Comparison of ENCODE assay signal across 22 cellular contexts in genomic region chr5:169344629-169345028, GRCh38. TPM values are rescaled to one million over a fixed set of nuclear protein-coding genes. Genes with fewer than 3 reads are reported as not detected.
DNase-seq lines count a peak whose midpoint lies in the region; ATAC-seq, FAIRE-seq and TF ChIP-seq lines count a peak whose summit lies in the region.
"Had no signal": no experiment of that assay in that cellular context is flagged by ENCODE, and none has a peak within 500 bp of the region (broad histone marks: within the 10 kb centered on the region; RNA-seq: fewer than 3 reads in every experiment).

No MANE protein-coding gene starts in this region.

- H3F3A ChIP-seq in GM23248 (ENCODE audit: insufficient read depth) = peaks cover 31% of the 10 kb centered on the region

- TF ChIP-seq CTCF in AG09309 (IDR thresholded peaks at IDR 0.05; ENCODE audit: control insufficient read depth, insufficient read depth, low read depth, low read length, missing control alignments) (no peak), chondrocyte (IDR thresholded peaks at IDR 0.05) (no peak)

- WGBS in GM23248 (ENCODE audit: low coverage in 1 of 2, low lambda C conversion rate in 2 of 2, missing lambda C conversion rate in 2 of 2), 2 experiments = 36 to 49% methylated on average over 3 of the region's 3 CpGs
- 58 to 80% (median 59%) methylated on average over 3 of the region's 3 CpGs for WGBS in small intestine, 3 donors

- peak overlapping the region; percentile 15 for H3K27ac Mint-ChIP-seq in chondrocyte (ENCODE audit: unreplicated experiment)
- H3K27ac Mint-ChIP-seq: CD8-positive, alpha-beta memory T cell; H9 had no signal

- no peaks in the 10 kb centered on the region for H3K9me3 Mint-ChIP-seq in chondrocyte (ENCODE audit: low read depth)
- H3K9me3 Mint-ChIP-seq: H9 had no signal

- no peak overlapping the region for H3K9ac ChIP-seq in GM23248
- H3K9ac ChIP-seq: BLaER1 had no signal

- peaks cover 16% of the 10 kb centered on the region for H3K4me1 Mint-ChIP-seq in chondrocyte (ENCODE audit: low read depth)
- H3K4me1 Mint-ChIP-seq: CD8-positive, alpha-beta memory T cell; H9 had no signal

- H4K20me1 ChIP-seq in GM23248 (ENCODE audit: insufficient read depth) = no peaks in the 10 kb centered on the region
- H4K20me1 ChIP-seq: BLaER1 had no signal

- no peaks in the 10 kb centered on the region for H3K36me3 Mint-ChIP-seq in chondrocyte (ENCODE audit: low read depth)
- H3K36me3 Mint-ChIP-seq: CD8-positive, alpha-beta memory T cell had no signal

- no peaks in the 10 kb centered on the region for H3K79me2 ChIP-seq in GM23248 (ENCODE audit: insufficient read depth)

- H3K4me3 ChIP-seq in AG09309 (ENCODE audit: control insufficient read depth, low read depth, low read length) (no peak overlapping the region), GM23248 (no peak overlapping the region), small intestine (ENCODE audit: low read depth in 1 of 2, low read length in 2 of 2) (no peak overlapping the region)
- H3K4me3 ChIP-seq: BLaER1, GM12878 had no signal

- H3K4me1 ChIP-seq in GM23248 (ENCODE audit: insufficient read depth) (peaks cover 34% of the 10 kb centered on the region), small intestine (ENCODE audit: control insufficient read depth in 2 of 2, insufficient read depth in 1 of 2, low read depth in 1 of 2, low read length in 1 of 2) (no peaks in the 10 kb centered on the region)
- H3K4me1 ChIP-seq: BLaER1 had no signal

- no peak overlapping the region for H3K4me3 Mint-ChIP-seq in chondrocyte (ENCODE audit: unreplicated experiment)
- H3K4me3 Mint-ChIP-seq: CD8-positive, alpha-beta memory T cell; H9 had no signal

- in situ Hi-C loops in GM23248 (cut with MboI) = no loop called here

- H3K27me3 Mint-ChIP-seq in chondrocyte (ENCODE audit: low read depth) = peaks cover 3% of the 10 kb centered on the region

- H3K9me2 ChIP-seq in GM23248 (ENCODE audit: insufficient read depth) = no peaks in the 10 kb centered on the region

- FAIRE-seq in small intestine (lab: Jason Lieb, UNC) = no peak
- FAIRE-seq: GM12878, GM18507, RCC 7860 had no signal

- ATAC-seq in sciatic nerve = peak; percentile 75
- ATAC-seq: GM12878 had no signal

- intact Hi-C loops in sciatic nerve (cut with DNase I) = no loop called here

- no peak overlapping the region for H3K4me2 ChIP-seq in GM23248 (ENCODE audit: unreplicated experiment)
- H3K4me2 ChIP-seq: BLaER1 had no signal

- H2AFZ ChIP-seq in GM23248 = peak overlapping the region; percentile 60

- DNase-seq in AG09309 (ENCODE audit: low read depth) = peak; percentile 14
- peak; percentile 44 for DNase-seq in GM23248
- no peak for DNase-seq in chondrocyte (ENCODE audit: low spot score)
- DNase-seq in sciatic nerve (ENCODE audit: low spot score) = no peak
- DNase-seq in GOT3 (lab: John Stamatoyannopoulos, UW) = no peak
- DNase-seq in small intestine = no peak
- DNase-seq in A172 (ENCODE audit: low spot score) = no peak
- no peak for DNase-seq in NCI-H774 (lab: John Stamatoyannopoulos, UW)
- DNase-seq: CD8-positive, alpha-beta memory T cell; DMS 273 treated with DMSO at 0.1 percent for 48 hours; H9; KBM-7; NCI-H1092 treated with DMSO at 0.1 percent for 48 hours; NCI-H187; NCI-H446 treated with DMSO at 0.1 percent for 48 hours; NCI-H82; SHP77 treated with DMSO at 0.1 percent for 48 hours had no signal

- H3K27me3 ChIP-seq in GM23248 (replicated peaks; ENCODE audit: insufficient read depth) = no peaks in the 10 kb centered on the region
- no peaks in the 10 kb centered on the region for H3K27me3 ChIP-seq in small intestine (ENCODE audit: control insufficient read depth in 2 of 2, insufficient read depth in 2 of 2, low read length in 2 of 2)
- H3K27me3 ChIP-seq: BLaER1 had no signal

- H3K36me3 ChIP-seq in GM23248 (ENCODE audit: low read depth) (no peaks in the 10 kb centered on the region), small intestine (ENCODE audit: control insufficient read depth in 2 of 2, insufficient read depth in 2 of 2, low read length in 2 of 2) (no peaks in the 10 kb centered on the region)
- H3K36me3 ChIP-seq: BLaER1 had no signal

- no peaks in the 10 kb centered on the region for H3K9me3 ChIP-seq in GM23248 (ENCODE audit: low read depth)
- no peaks in the 10 kb centered on the region for H3K9me3 ChIP-seq in small intestine (ENCODE audit: control insufficient read depth, low read depth)
- H3K9me3 ChIP-seq: BLaER1 had no signal

- H3K27ac ChIP-seq in GM23248 (peak overlapping the region; percentile 27; the same call in 1 of the 2 replicates), small intestine (ENCODE audit: low read depth in 1 of 2, low read length in 1 of 2) (no peak overlapping the region)
- H3K27ac ChIP-seq: BLaER1 had no signal

RNA-seq across cellular contexts. Expression of gene SLIT3, which starts 43.7 kb away (rescaled TPM):
- total RNA-seq in GM23248 (2014; rRNA removed; shearing (Covaris generic)) = 49.4 and 61.9 TPM in 2 replicates
- polyA plus RNA-seq in GM23248 (2016; fragmentation: Nextera tagmentation; extraction: Ambion mirVana) (98.9 and 100 TPM in 2 replicates), small intestine (1 to 10 TPM in 1 of 3 donors, under 1 TPM in 1, not detected in 1; 0.27 to 5.3 TPM)
- total RNA-seq in chondrocyte (65.8 to 119 TPM (median 116 TPM) in 3 replicates), sciatic nerve (50.6 TPM)
- 0.12 and 0.31 TPM in 2 replicates for total RNA-seq in A172 (2014; rRNA removed; shearing (Covaris generic))
- total RNA-seq: A673 had no signal
- polyA plus RNA-seq: CD8-positive, alpha-beta memory T cell; GM12878 had no signal

Comparison
In these comparisons a context has a peak if more than half of its experiments do, and no peak if none do; other contexts are left out.
1. DNase-seq: peak in AG09309 (single experiment) and GM23248 (single experiment); none in chondrocyte (single experiment), sciatic nerve (single experiment), GOT3 (single experiment), small intestine (single experiment), A172 (single experiment) and NCI-H774 (single experiment).
2. RNA of gene SLIT3, which starts 43.7 kb away (total RNA-seq): 65.8 to 119 TPM in chondrocyte, 49.4 to 61.9 TPM in GM23248 and 50.6 TPM in sciatic nerve (single experiment); 0.12 to 0.31 TPM in A172; every median in the first group is over 10 times any median in the second.